2 cellular contexts compared by ENCODE assay signal in genomic region chr1:201400257-201401230, GRCh38.
TF ChIP-seq lines count a peak whose summit lies in the region.

No MANE protein-coding gene starts in this region.

TF ChIP-seq in H1, 55 proteins besides CTCF, POLR2A, EP300 and RAD21:
- no peak for TF ChIP-seq HDAC6 (IDR thresholded peaks at IDR 0.05; ENCODE audit: low read depth, low read length)
- TF ChIP-seq ZNF274 (IDR thresholded peaks at IDR 0.05; ENCODE audit: borderline replicate concordance, extremely low read depth, low read length), result no peak
- no peak for TF ChIP-seq BCL11A (IDR thresholded peaks at IDR 0.05; ENCODE audit: low read depth in 2 of 2, low read length in 2 of 2)
- TF ChIP-seq KDM1A (IDR thresholded peaks at IDR 0.05; ENCODE audit: borderline replicate concordance, low read length), result no peak
- TF ChIP-seq RNF2 (IDR thresholded peaks at IDR 0.05; ENCODE audit: borderline replicate concordance, low read depth, low read length, missing control alignments, poor library complexity, severe bottlenecking), result no peak
- TF ChIP-seq, protein P1, sequence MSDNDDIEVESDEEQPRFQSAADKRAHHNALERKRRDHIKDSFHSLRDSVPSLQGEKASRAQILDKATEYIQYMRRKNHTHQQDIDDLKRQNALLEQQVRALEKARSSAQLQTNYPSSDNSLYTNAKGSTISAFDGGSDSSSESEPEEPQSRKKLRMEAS (IDR thresholded peaks at IDR 0.05), result no peak

TF ChIP-seq in HepG2, 621 proteins besides CTCF, POLR2A, EP300 and RAD21:
- 0 out of 2 replicates have a peak, but pooled peaks have one; percentile 25 for TF ChIP-seq ZMYM3 (CRISPR knock-in tag; IDR thresholded peaks at IDR 0.05)
- no peak for TF ChIP-seq SRSF9 (IDR thresholded peaks at IDR 0.05; ENCODE audit: borderline replicate concordance, insufficient read depth, low read depth, low read length, poor library complexity, severe bottlenecking)
- TF ChIP-seq ZBTB4 (CRISPR knock-in tag; IDR thresholded peaks at IDR 0.05; ENCODE audit: borderline replicate concordance), result 0 out of 2 replicates have a peak, but pooled peaks have one; percentile 52
- TF ChIP-seq ZNF770 (CRISPR knock-in tag; IDR thresholded peaks at IDR 0.05), result peak; percentile 59; the same call in 1 of the 2 replicates
- 0 out of 2 replicates have a peak, but pooled peaks have one; percentile 5 for TF ChIP-seq ZNF331 (CRISPR knock-in tag; IDR thresholded peaks at IDR 0.05)
- peak; percentile 9 for TF ChIP-seq TEAD3 (CRISPR knock-in tag; optimal IDR thresholded peaks at IDR 0.05; ENCODE audit: borderline replicate concordance)
- TF ChIP-seq, protein P2, sequence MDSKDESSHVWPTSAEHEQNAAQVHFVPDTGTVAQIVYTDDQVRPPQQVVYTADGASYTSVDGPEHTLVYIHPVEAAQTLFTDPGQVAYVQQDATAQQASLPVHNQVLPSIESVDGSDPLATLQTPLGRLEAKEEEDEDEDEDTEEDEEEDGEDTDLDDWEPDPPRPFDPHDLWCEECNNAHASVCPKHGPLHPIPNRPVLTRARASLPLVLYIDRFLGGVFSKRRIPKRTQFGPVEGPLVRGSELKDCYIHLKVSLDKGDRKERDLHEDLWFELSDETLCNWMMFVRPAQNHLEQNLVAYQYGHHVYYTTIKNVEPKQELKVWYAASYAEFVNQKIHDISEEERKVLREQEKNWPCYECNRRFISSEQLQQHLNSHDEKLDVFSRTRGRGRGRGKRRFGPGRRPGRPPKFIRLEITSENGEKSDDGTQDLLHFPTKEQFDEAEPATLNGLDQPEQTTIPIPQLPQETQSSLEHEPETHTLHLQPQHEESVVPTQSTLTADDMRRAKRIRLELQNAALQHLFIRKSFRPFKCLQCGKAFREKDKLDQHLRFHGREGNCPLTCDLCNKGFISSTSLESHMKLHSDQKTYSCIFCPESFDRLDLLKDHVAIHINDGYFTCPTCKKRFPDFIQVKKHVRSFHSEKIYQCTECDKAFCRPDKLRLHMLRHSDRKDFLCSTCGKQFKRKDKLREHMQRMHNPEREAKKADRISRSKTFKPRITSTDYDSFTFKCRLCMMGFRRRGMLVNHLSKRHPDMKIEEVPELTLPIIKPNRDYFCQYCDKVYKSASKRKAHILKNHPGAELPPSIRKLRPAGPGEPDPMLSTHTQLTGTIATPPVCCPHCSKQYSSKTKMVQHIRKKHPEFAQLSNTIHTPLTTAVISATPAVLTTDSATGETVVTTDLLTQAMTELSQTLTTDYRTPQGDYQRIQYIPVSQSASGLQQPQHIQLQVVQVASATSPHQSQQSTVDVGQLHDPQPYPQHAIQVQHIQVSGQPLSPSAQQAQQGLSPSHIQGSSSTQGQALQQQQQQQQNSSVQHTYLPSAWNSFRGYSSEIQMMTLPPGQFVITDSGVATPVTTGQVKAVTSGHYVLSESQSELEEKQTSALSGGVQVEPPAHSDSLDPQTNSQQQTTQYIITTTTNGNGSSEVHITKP (CRISPR knock-in tag; IDR thresholded peaks at IDR 0.05; ENCODE audit: low read depth), result 0 out of 2 replicates have a peak, but pooled peaks have one; percentile 3
- TF ChIP-seq RORA (CRISPR knock-in tag; IDR thresholded peaks at IDR 0.05), result no peak
- TF ChIP-seq, protein P3, sequence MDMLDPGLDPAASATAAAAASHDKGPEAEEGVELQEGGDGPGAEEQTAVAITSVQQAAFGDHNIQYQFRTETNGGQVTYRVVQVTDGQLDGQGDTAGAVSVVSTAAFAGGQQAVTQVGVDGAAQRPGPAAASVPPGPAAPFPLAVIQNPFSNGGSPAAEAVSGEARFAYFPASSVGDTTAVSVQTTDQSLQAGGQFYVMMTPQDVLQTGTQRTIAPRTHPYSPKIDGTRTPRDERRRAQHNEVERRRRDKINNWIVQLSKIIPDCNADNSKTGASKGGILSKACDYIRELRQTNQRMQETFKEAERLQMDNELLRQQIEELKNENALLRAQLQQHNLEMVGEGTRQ (IDR thresholded peaks at IDR 0.05; ENCODE audit: low read depth, low read length), result no peak
- TF ChIP-seq, protein P3 (CRISPR knock-in tag; IDR thresholded peaks at IDR 0.05; ENCODE audit: borderline replicate concordance), result 0 out of 2 replicates have a peak, but pooled peaks have one; percentile 13
- TF ChIP-seq, protein P4, sequence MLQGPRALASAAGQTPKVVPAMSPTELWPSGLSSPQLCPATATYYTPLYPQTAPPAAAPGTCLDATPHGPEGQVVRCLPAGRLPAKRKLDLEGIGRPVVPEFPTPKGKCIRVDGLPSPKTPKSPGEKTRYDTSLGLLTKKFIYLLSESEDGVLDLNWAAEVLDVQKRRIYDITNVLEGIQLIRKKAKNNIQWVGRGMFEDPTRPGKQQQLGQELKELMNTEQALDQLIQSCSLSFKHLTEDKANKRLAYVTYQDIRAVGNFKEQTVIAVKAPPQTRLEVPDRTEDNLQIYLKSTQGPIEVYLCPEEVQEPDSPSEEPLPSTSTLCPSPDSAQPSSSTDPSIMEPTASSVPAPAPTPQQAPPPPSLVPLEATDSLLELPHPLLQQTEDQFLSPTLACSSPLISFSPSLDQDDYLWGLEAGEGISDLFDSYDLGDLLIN (CRISPR knock-in tag; IDR thresholded peaks at IDR 0.05; ENCODE audit: borderline replicate concordance), result no peak
- TF ChIP-seq SRY (CRISPR knock-in tag; IDR thresholded peaks at IDR 0.05), result 0 out of 2 replicates have a peak, but pooled peaks have one; percentile 32
- no peak for TF ChIP-seq ZNF121 (CRISPR knock-in tag; IDR thresholded peaks at IDR 0.05)
- no peak for TF ChIP-seq ZNF597 (CRISPR knock-in tag; IDR thresholded peaks at IDR 0.05)
- TF ChIP-seq IRF9 (CRISPR knock-in tag; IDR thresholded peaks at IDR 0.05; ENCODE audit: borderline replicate concordance), result 0 out of 2 replicates have a peak, but pooled peaks have one; percentile 13
TF ChIP-seq in HepG2: peak in this region for 9.
